In genomic region chrX:54776987-54777672, GRCh38 we compare ENCODE assay signal across 18 cellular contexts. TPM values are rescaled to one million over a fixed set of nuclear protein-coding genes. Genes with fewer than 3 reads are reported as not detected.
DNase-seq lines count a peak whose midpoint lies in the region; ATAC-seq and TF ChIP-seq lines count a peak whose summit lies in the region.
"Had no signal": no experiment of that assay in that cellular context is flagged by ENCODE, and none has a peak within 500 bp of the region (broad histone marks: within the 10 kb centered on the region; RNA-seq: fewer than 3 reads in every experiment).

No MANE protein-coding gene starts in this region.

- peaks cover 13% of the 10 kb centered on the region for H3K4me1 Mint-ChIP-seq in stimulated activated naive CD8-positive, alpha-beta T cell treated with anti-CD3 and anti-CD28 coated beads, Interleukin-15, amount 100 ng/mL, for 72 hours
- H3K4me1 Mint-ChIP-seq in mesothelial cell of epicardium: peaks cover 38% of the 10 kb centered on the region

- intact Hi-C loops in esophagus squamous epithelium (cut with DNase I): no loop called here
- intact Hi-C loops in left lung (cut with DNase I): no loop called here

- H3K4me1 ChIP-seq in esophagus squamous epithelium: no peaks in the 10 kb centered on the region
- H3K4me1 ChIP-seq in left lung: no peaks in the 10 kb centered on the region

- ATAC-seq in stimulated activated naive CD8-positive, alpha-beta T cell treated with anti-CD3 and anti-CD28 coated beads, Interleukin-15, amount 100 ng/mL, for 72 hours: peak; percentile 83
- ATAC-seq in stimulated activated naive CD8-positive, alpha-beta T cell treated with anti-CD3 and anti-CD28 coated beads, Interleukin-15, Interleukin-2, amounts not matched to agents 100 U/mL and 50 U/mL, for 24 hours: no peak
- no peak for ATAC-seq in left lung

- H3K9me3 ChIP-seq in esophagus squamous epithelium: no peaks in the 10 kb centered on the region
- no peaks in the 10 kb centered on the region for H3K9me3 ChIP-seq in left lung
- H3K9me3 ChIP-seq: MG63 had no signal

- H3K4me3 Mint-ChIP-seq in stimulated activated naive CD8-positive, alpha-beta T cell treated with anti-CD3 and anti-CD28 coated beads, Interleukin-15, amount 100 ng/mL, for 72 hours: no peak overlapping the region
- H3K4me3 Mint-ChIP-seq in mesothelial cell of epicardium: no peak overlapping the region

- H3K4me3 ChIP-seq in esophagus squamous epithelium (no peak overlapping the region), left lung (no peak overlapping the region)
- H3K4me3 ChIP-seq: MG63 had no signal

- 74 to 76% methylated on average over 3 of the region's 6 CpGs for whole genome bisulfite sequencing in esophagus squamous epithelium, 2 donors

- no peak for TF ChIP-seq POLR2A in esophagus squamous epithelium (IDR thresholded peaks at IDR 0.05)

- H3K27ac ChIP-seq in esophagus squamous epithelium: no peak overlapping the region
- H3K27ac ChIP-seq in left lung: no peak overlapping the region
- H3K27ac ChIP-seq: 22Rv1 had no signal

- no peaks in the 10 kb centered on the region for H3K36me3 ChIP-seq in esophagus squamous epithelium
- no peaks in the 10 kb centered on the region for H3K36me3 ChIP-seq in left lung
- H3K36me3 ChIP-seq: MG63 had no signal

- peaks cover 4% of the 10 kb centered on the region for H3K36me3 Mint-ChIP-seq in mesothelial cell of epicardium

- H3K27me3 ChIP-seq in esophagus squamous epithelium: no peaks in the 10 kb centered on the region
- no peaks in the 10 kb centered on the region for H3K27me3 ChIP-seq in left lung
- H3K27me3 ChIP-seq: MG63 had no signal

- no peaks in the 10 kb centered on the region for H3K27me3 Mint-ChIP-seq in stimulated activated naive CD8-positive, alpha-beta T cell treated with anti-CD3 and anti-CD28 coated beads, Interleukin-15, amount 100 ng/mL, for 72 hours
- H3K27me3 Mint-ChIP-seq in mesothelial cell of epicardium (ENCODE audit: low read depth): no peaks in the 10 kb centered on the region

- peak; percentile 27 for DNase-seq in NK-92 treated with Interleukin-12 subunit alpha and Interleukin-12 subunit beta, amount 100 ng/mL, for 24 hours (lab: John Stamatoyannopoulos, UW)
- DNase-seq in NK-92 (lab: John Stamatoyannopoulos, UW; ENCODE audit: unreplicated experiment) (no peak), mesothelial cell of epicardium (ENCODE audit: low spot score in 2 of 2, unreplicated experiment in 2 of 2) (no peak), SIG-M5 treated with dmso at 0.1 percent for 504 hours (lab: John Stamatoyannopoulos, UW; ENCODE audit: unreplicated experiment) (no peak), esophagus squamous epithelium (lab: John Stamatoyannopoulos, UW) (no peak), left lung (no peak)
- peak in 1 of 2 donors; percentile 21 for DNase-seq in stimulated activated naive CD8-positive, alpha-beta T cell treated with anti-CD3 and anti-CD28 coated beads, Interleukin-15, amount 100 ng/mL, for 72 hours
- no peak for DNase-seq in stimulated activated naive CD8-positive, alpha-beta T cell treated with anti-CD3 and anti-CD28 coated beads, Interleukin-15, Interleukin-2, amounts not matched to agents 100 U/mL and 50 U/mL, for 24 hours
- DNase-seq: DMS 273 treated with DMSO at 0.1 percent for 48 hours, GOT3, KG1, MG63, NCI-H1092 treated with DMSO at 0.1 percent for 48 hours, NCI-H1694, NCI-H446, NCI-H748 treated with DMSO at 0.1 percent for 48 hours, SIG-M5 had no signal

- H3K9me3 Mint-ChIP-seq in stimulated activated naive CD8-positive, alpha-beta T cell treated with anti-CD3 and anti-CD28 coated beads, Interleukin-15, amount 100 ng/mL, for 72 hours: no peaks in the 10 kb centered on the region
- peaks cover 35% of the 10 kb centered on the region for H3K9me3 Mint-ChIP-seq in mesothelial cell of epicardium

- TF ChIP-seq CTCF in mesothelial cell of epicardium (IDR thresholded peaks at IDR 0.05; ENCODE audit: unreplicated experiment) (no peak), esophagus squamous epithelium (IDR thresholded peaks at IDR 0.05) (no peak), left lung (IDR thresholded peaks at IDR 0.05) (no peak)

- peak overlapping the region; percentile 61 to 87 for H3K27ac Mint-ChIP-seq in stimulated activated naive CD8-positive, alpha-beta T cell treated with anti-CD3 and anti-CD28 coated beads, Interleukin-15, amount 100 ng/mL, for 72 hours
- peak overlapping the region; percentile 30 for H3K27ac Mint-ChIP-seq in mesothelial cell of epicardium

RNA-seq across cellular contexts. Expression of gene ITIH6, which starts 20.9 kb away (rescaled TPM):
- 0.25 TPM in 1 of 3 replicates, not detected in the others for total RNA-seq in mesothelial cell of epicardium
- total RNA-seq in esophagus squamous epithelium: not detected
- not detected for total RNA-seq in left lung

RNA-seq across cellular contexts. Expression of gene MAGED2, which starts 30.4 kb away (rescaled TPM):
- total RNA-seq in mesothelial cell of epicardium (410 to 423 TPM (median 423 TPM) in 3 replicates), esophagus squamous epithelium (10 to 100 TPM; 36.3 to 88.3 (median 65.8) TPM), left lung (100 to 1,000 TPM; 106 to 177 TPM)
